21 cellular contexts compared by ENCODE assay signal in genomic region chr1:950268-950667, GRCh38. TPM values are rescaled to one million over a fixed set of nuclear protein-coding genes. Genes with fewer than 3 reads are reported as not detected.
A peak's percentile ranks its signal among the peaks of the same experiment; 100 is the strongest.
DNase-seq lines count a peak whose midpoint lies in the region; ATAC-seq, FAIRE-seq and TF ChIP-seq lines count a peak whose summit lies in the region.
"Had no signal": no experiment of that assay in that cellular context is flagged by ENCODE, and none has a peak within 500 bp of the region (broad histone marks: within the 10 kb centered on the region; RNA-seq: fewer than 3 reads in every experiment).

No MANE protein-coding gene starts in this region.

- H2AFZ ChIP-seq in HepG2 (ENCODE audit: low read length) (no peak overlapping the region), trophoblast cell (ENCODE audit: insufficient read depth, low read length, poor library complexity) (no peak overlapping the region)

- WGBS in HepG2 (ENCODE audit: low lambda C conversion rate): 98% methylated on average over 5 of the region's 9 CpGs
- WGBS in right lobe of liver (ENCODE audit: insufficient coverage, low coverage, low lambda C conversion rate, missing lambda C conversion rate): 83% methylated on average over 1 of the region's 9 CpGs
- WGBS in trophoblast cell (ENCODE audit: extremely low coverage, insufficient coverage, insufficient read length): no CpG with 5 or more reads among the region's 9 CpGs
- WGBS in heart left ventricle, 4 donors: 85 to 94% (median 91%) methylated on average over 9 of the region's 9 CpGs

- no peak for TF ChIP-seq RAD21 in HepG2 (CRISPR knock-in tag; IDR thresholded peaks at IDR 0.05)

- H4K91ac ChIP-seq in trophoblast cell (ENCODE audit: low read depth, low read length): no peak overlapping the region

- H3K4me1 Mint-ChIP-seq in endothelial cell (ENCODE audit: unreplicated experiment): no peaks in the 10 kb centered on the region

- no peak overlapping the region for H3K18ac ChIP-seq in trophoblast cell (ENCODE audit: low read length)

- peak overlapping the region; percentile 69 for H3K4me3 Mint-ChIP-seq in endothelial cell (ENCODE audit: unreplicated experiment)
- H3K4me3 Mint-ChIP-seq: CD14-positive monocyte; CD8-positive, alpha-beta T cell had no signal

- intact Hi-C loops in HepG2 (cut with micrococcal nuclease; ENCODE audit: unreplicated experiment) (no loop called here), right lobe of liver (cut with DNase I) (no loop called here), heart left ventricle (cut with DNase I) (loop anchor here in 2 of 10 donors (5.0 to 10.0 kb wide), 2 partner anchors 38 to 45 kb away; no protein-coding TSS in a partner anchor)

- H4K12ac ChIP-seq in trophoblast cell (ENCODE audit: low read depth, low read length): no peak overlapping the region

- no peak overlapping the region for H3K4ac ChIP-seq in trophoblast cell (ENCODE audit: low read depth, low read length)

- H3K23ac ChIP-seq in trophoblast cell (ENCODE audit: low read length): peak overlapping the region; percentile 18

- no peaks in the 10 kb centered on the region for H3K79me2 ChIP-seq in HepG2 (ENCODE audit: insufficient read depth, low read length)
- no peaks in the 10 kb centered on the region for H3K79me2 ChIP-seq in trophoblast cell (ENCODE audit: control insufficient read depth, insufficient read depth, low read length, poor library complexity)

- H4K20me1 ChIP-seq in HepG2 (ENCODE audit: insufficient read depth, low read length): peaks cover 3% of the 10 kb centered on the region; the same call in 1 of the 2 replicates

- H3K36me3 Mint-ChIP-seq in endothelial cell (ENCODE audit: low read depth, unreplicated experiment): peaks cover 40% of the 10 kb centered on the region

- H3K4me3 ChIP-seq in HepG2 (replicated peaks in 1 of 3; ENCODE audit: insufficient read depth in 1 of 3, low read depth in 2 of 3, low read length in 3 of 3) (no peak overlapping the region), right lobe of liver (no peak overlapping the region), trophoblast cell (ENCODE audit: low read depth, low read length) (peak overlapping the region; percentile 33), heart left ventricle (no peak overlapping the region)

- H3K27ac Mint-ChIP-seq in endothelial cell (ENCODE audit: unreplicated experiment): no peak overlapping the region
- H3K27ac Mint-ChIP-seq: CD8-positive, alpha-beta T cell had no signal

- TF ChIP-seq CTCF in HepG2 (CRISPR knock-in tag; IDR thresholded peaks at IDR 0.05) (no peak), right lobe of liver (IDR thresholded peaks at IDR 0.05) (no peak), endothelial cell (IDR thresholded peaks at IDR 0.05; ENCODE audit: unreplicated experiment) (no peak), heart left ventricle (IDR thresholded peaks at IDR 0.05) (no peak)

- peaks cover 14% of the 10 kb centered on the region for H3K27me3 Mint-ChIP-seq in endothelial cell (ENCODE audit: unreplicated experiment)

- H3K79me1 ChIP-seq in trophoblast cell (ENCODE audit: low read length): no peaks in the 10 kb centered on the region

- H3K27ac ChIP-seq in HepG2 (ENCODE audit: extremely low read length, insufficient read depth, low read length): no peak overlapping the region
- H3K27ac ChIP-seq in right lobe of liver: no peak overlapping the region
- no peak overlapping the region for H3K27ac ChIP-seq in trophoblast cell (ENCODE audit: low read depth, low read length)
- H3K27ac ChIP-seq in heart left ventricle: no peak overlapping the region
- H3K27ac ChIP-seq: 22Rv1 had no signal

- FAIRE-seq in HepG2 (lab: Jason Lieb, UNC): no peak
- FAIRE-seq: D721Med, G401.6, GM19239 had no signal

- H3K14ac ChIP-seq in trophoblast cell (ENCODE audit: low read length): no peak overlapping the region

- H3K36me3 ChIP-seq in HepG2 (replicated peaks in 1 of 2; ENCODE audit: control insufficient read depth in 1 of 2, insufficient read depth in 2 of 2, low read length in 2 of 2): peaks cover 49 to 88% of the 10 kb centered on the region in 2 experiments
- H3K36me3 ChIP-seq in right lobe of liver: peaks cover 0 to 59% (median 18%) of the 10 kb centered on the region in 4 donors
- H3K36me3 ChIP-seq in trophoblast cell (ENCODE audit: control insufficient read depth in 1 of 2, insufficient read depth in 2 of 2, low read length in 2 of 2): peaks cover 95 to 96% of the 10 kb centered on the region in 2 experiments
- H3K36me3 ChIP-seq in heart left ventricle: peaks cover 0 to 99% (median 91%) of the 10 kb centered on the region in 9 donors

- no peak overlapping the region for H4K8ac ChIP-seq in trophoblast cell (ENCODE audit: low read depth, low read length)

- H2BK5ac ChIP-seq in trophoblast cell (ENCODE audit: low read depth, low read length, poor library complexity): no peak overlapping the region

- H3K4me1 ChIP-seq in HepG2 (ENCODE audit: insufficient read depth, low read length) (no peaks in the 10 kb centered on the region), right lobe of liver (no peaks in the 10 kb centered on the region), trophoblast cell (ENCODE audit: control insufficient read depth in 1 of 2, insufficient read depth in 2 of 2, low read length in 2 of 2) (no peaks in the 10 kb centered on the region), heart left ventricle (no peaks in the 10 kb centered on the region)

- POLR2A ChIA-PET in HepG2 (lab: Yijun Ruan, JAX): no interaction called here

- ATAC-seq in HepG2: no peak
- no peak for ATAC-seq in right lobe of liver
- ATAC-seq in HG02642 (IDR thresholded peaks at IDR 0.05; ENCODE audit: poor library complexity, unreplicated experiment): no peak
- no peak for ATAC-seq in heart left ventricle
- ATAC-seq: CD8-positive, alpha-beta T cell had no signal

- no peaks in the 10 kb centered on the region for H3K27me3 ChIP-seq in HepG2 (ENCODE audit: control insufficient read depth in 1 of 2, insufficient read depth in 2 of 2, low read length in 2 of 2)
- no peaks in the 10 kb centered on the region for H3K27me3 ChIP-seq in right lobe of liver
- no peaks in the 10 kb centered on the region for H3K27me3 ChIP-seq in trophoblast cell (ENCODE audit: insufficient read depth, low read length)
- H3K27me3 ChIP-seq in heart left ventricle: no peaks in the 10 kb centered on the region

- H2BK120ac ChIP-seq in trophoblast cell (ENCODE audit: insufficient read depth, low read length, poor library complexity): no peak overlapping the region

- TF ChIP-seq EP300 in HepG2 (IDR thresholded peaks at IDR 0.05; ENCODE audit: low read depth in 2 of 2, low read length in 2 of 2) (no peak), HepG2 (CRISPR knock-in tag; IDR thresholded peaks at IDR 0.05; ENCODE audit: borderline replicate concordance) (no peak)

- in situ Hi-C loops in HepG2 (cut with HindIII; ENCODE audit: extremely low pct_ligation_motif_present, low pct_unique_long_range_greater_than_20kb): no loop called here

- H2BK12ac ChIP-seq in trophoblast cell (ENCODE audit: low read length): no peak overlapping the region

- H3K9ac ChIP-seq in HepG2 (ENCODE audit: insufficient read depth, low read depth, low read length) (no peak overlapping the region), trophoblast cell (ENCODE audit: low read length) (no peak overlapping the region)

- DNase-seq in HepG2 (ENCODE audit: low spot score): no peak
- no peak for DNase-seq in right lobe of liver
- no peak for DNase-seq in endothelial cell (ENCODE audit: low spot score)
- no peak for DNase-seq in trophoblast cell
- no peak for DNase-seq in heart left ventricle
- DNase-seq: CD8-positive, alpha-beta T cell; COR-L47; DMS153; DMS79 treated with DMSO at 0.1 percent for 48 hours; EL; GOT3; HCEC 1CT had no signal

- H3K9me3 ChIP-seq in HepG2 (ENCODE audit: low read length) (no peaks in the 10 kb centered on the region), right lobe of liver (no peaks in the 10 kb centered on the region), trophoblast cell (ENCODE audit: insufficient read depth, low read depth, low read length) (peaks cover 6% of the 10 kb centered on the region), heart left ventricle (no peaks in the 10 kb centered on the region)

- peak in 1 of 2 experiments; percentile 38; a peak in 1 of 4 replicates for TF ChIP-seq POLR2A in HepG2 (IDR thresholded peaks at IDR 0.05; ENCODE audit: insufficient read depth in 1 of 2, low read depth in 2 of 2, low read length in 2 of 2)
- no peak for TF ChIP-seq POLR2A in right lobe of liver (IDR thresholded peaks at IDR 0.05)
- TF ChIP-seq POLR2A in heart left ventricle (IDR thresholded peaks at IDR 0.05): no peak

- no peak overlapping the region for H2AK5ac ChIP-seq in trophoblast cell (ENCODE audit: low read length)

- no peak overlapping the region for H3K4me2 ChIP-seq in HepG2 (ENCODE audit: low read depth, low read length)
- no peak overlapping the region for H3K4me2 ChIP-seq in trophoblast cell (ENCODE audit: low read length)

- CTCF ChIA-PET in HepG2 (lab: Yijun Ruan, JAX; ENCODE audit: low intra/inter-chr PET ratio, low total read pairs): no interaction called here

- BruUV-seq in HepG2 (replicated peaks; lab: Mats Ljungman, UMichigan): no TSS peak

- no peaks in the 10 kb centered on the region for H3K9me3 Mint-ChIP-seq in endothelial cell (ENCODE audit: unreplicated experiment)
- H3K9me3 Mint-ChIP-seq: CD14-positive monocyte; CD8-positive, alpha-beta T cell had no signal

RNA-seq across cellular contexts. Expression of gene NOC2L, which starts 8.8 kb away (rescaled TPM):
- 91.6 and 103 TPM in 2 replicates for total RNA-seq in HepG2 (2016; rRNA removed; fragmentation: Illumina TruSeq; extraction: Trizol)
- total RNA-seq in HepG2 (2016; cell fraction: cytosol; rRNA removed; fragmentation: Illumina TruSeq; extraction: Trizol; ENCODE audit: low read depth): 14.1 and 16.1 TPM in 2 replicates
- 81.2 and 109 TPM in 2 replicates for total RNA-seq in HepG2 (2016; cell fraction: insoluble cytoplasmic fraction; rRNA removed; fragmentation: Illumina TruSeq; extraction: Trizol)
- total RNA-seq in HepG2 (2016; cell fraction: membrane; rRNA removed; fragmentation: Illumina TruSeq; extraction: Trizol): 22.9 and 27.1 TPM in 2 replicates
- 53.2 and 63.8 TPM in 2 replicates for total RNA-seq in HepG2 (2016; cell fraction: nucleus; rRNA removed; fragmentation: Illumina TruSeq; extraction: Trizol)
- 32.0 and 40.5 TPM in 2 replicates for polyA plus RNA-seq in HepG2 (2011; rRNA removed)
- 33.6 and 44.6 TPM in 2 replicates for polyA plus RNA-seq in HepG2 (2011; cell fraction: cytosol; rRNA removed)
- polyA plus RNA-seq in HepG2 (2011; cell fraction: nucleus; rRNA removed): 85.2 and 96.0 TPM in 2 replicates
- polyA plus RNA-seq in HepG2 (2012): 41.8 and 44.3 TPM in 2 replicates
- polyA plus RNA-seq in HepG2 (2016; cell fraction: cytosol; fragmentation: Illumina TruSeq; extraction: Trizol; ENCODE audit: low read depth): 5.1 and 6.4 TPM in 2 replicates
- polyA plus RNA-seq in HepG2 (2016; cell fraction: insoluble cytoplasmic fraction; fragmentation: Illumina TruSeq; extraction: Trizol; ENCODE audit: low read depth): 69.1 and 81.1 TPM in 2 replicates
- polyA plus RNA-seq in HepG2 (2016; cell fraction: membrane; fragmentation: Illumina TruSeq; extraction: Trizol; ENCODE audit: low read depth): 9.8 and 11.1 TPM in 2 replicates
- 108 and 110 TPM in 2 replicates for polyA plus RNA-seq in HepG2 (2016; cell fraction: nucleus; fragmentation: Illumina TruSeq; extraction: Trizol; ENCODE audit: insufficient read depth, low read depth)
- 118 and 166 TPM in 2 replicates for polyA minus RNA-seq in HepG2 (2011; rRNA and poly(A)+ RNA removed; ENCODE audit: low replicate concordance)
- 43.1 and 44.0 TPM in 2 replicates for polyA minus RNA-seq in HepG2 (2011; cell fraction: cytosol; rRNA and poly(A)+ RNA removed)
- 18.8 and 20.1 TPM in 2 replicates for polyA minus RNA-seq in HepG2 (2011; cell fraction: nucleus; rRNA and poly(A)+ RNA removed)
- 10 to 100 TPM; 28.9 to 36.8 (median 30.2) TPM for total RNA-seq in right lobe of liver
- total RNA-seq in endothelial cell (ENCODE audit: unreplicated experiment): 56.5 TPM
- 41.5 and 42.0 TPM in 2 replicates for polyA plus RNA-seq in trophoblast cell (2013)
- 10 to 100 TPM; 36.0 to 63.6 (median 43.3) TPM for total RNA-seq in heart left ventricle
- polyA plus RNA-seq in heart left ventricle: 10 to 100 TPM; 55.1 to 85.3 TPM

RNA-seq across cellular contexts. Expression of gene KLHL17, which starts 10.1 kb away (rescaled TPM):
- total RNA-seq in HepG2 (2016; rRNA removed; fragmentation: Illumina TruSeq; extraction: Trizol) (2.8 and 9.3 TPM in 2 replicates), right lobe of liver (1 to 10 TPM; 1.9 to 6.7 (median 4.3) TPM), endothelial cell (ENCODE audit: unreplicated experiment) (18.7 TPM), heart left ventricle (1 to 10 TPM; 1.6 to 6.8 (median 4.7) TPM)
- total RNA-seq in HepG2 (2016; cell fraction: cytosol; rRNA removed; fragmentation: Illumina TruSeq; extraction: Trizol; ENCODE audit: low read depth): 4.5 and 5.0 TPM in 2 replicates
- 2.4 and 10.3 TPM in 2 replicates for total RNA-seq in HepG2 (2016; cell fraction: insoluble cytoplasmic fraction; rRNA removed; fragmentation: Illumina TruSeq; extraction: Trizol)
- 2.6 and 2.8 TPM in 2 replicates for total RNA-seq in HepG2 (2016; cell fraction: membrane; rRNA removed; fragmentation: Illumina TruSeq; extraction: Trizol)
- total RNA-seq in HepG2 (2016; cell fraction: nucleus; rRNA removed; fragmentation: Illumina TruSeq; extraction: Trizol): 14.8 and 15.9 TPM in 2 replicates
- polyA plus RNA-seq in HepG2 (2011; rRNA removed) (24.7 and 31.4 TPM in 2 replicates), heart left ventricle (1 to 10 TPM; 5.4 to 5.5 TPM)
- 6.8 and 12.3 TPM in 2 replicates for polyA plus RNA-seq in HepG2 (2011; cell fraction: cytosol; rRNA removed)
- 590 and 778 TPM in 2 replicates for polyA plus RNA-seq in HepG2 (2011; cell fraction: nucleus; rRNA removed)
- polyA plus RNA-seq in HepG2 (2012): 11.7 and 19.1 TPM in 2 replicates
- polyA plus RNA-seq in HepG2 (2016; cell fraction: cytosol; fragmentation: Illumina TruSeq; extraction: Trizol; ENCODE audit: low read depth): 1.1 and 1.3 TPM in 2 replicates
- polyA plus RNA-seq in HepG2 (2016; cell fraction: insoluble cytoplasmic fraction; fragmentation: Illumina TruSeq; extraction: Trizol; ENCODE audit: low read depth): 3.4 and 3.7 TPM in 2 replicates
- polyA plus RNA-seq in HepG2 (2016; cell fraction: membrane; fragmentation: Illumina TruSeq; extraction: Trizol; ENCODE audit: low read depth): 1.9 and 2.4 TPM in 2 replicates
- 71.9 and 74.8 TPM in 2 replicates for polyA plus RNA-seq in HepG2 (2016; cell fraction: nucleus; fragmentation: Illumina TruSeq; extraction: Trizol; ENCODE audit: insufficient read depth, low read depth)
- polyA minus RNA-seq in HepG2 (2011; rRNA and poly(A)+ RNA removed; ENCODE audit: low replicate concordance): 4.3 and 19.5 TPM in 2 replicates
- polyA minus RNA-seq in HepG2 (2011; cell fraction: cytosol; rRNA and poly(A)+ RNA removed): 4.6 and 4.9 TPM in 2 replicates
- polyA minus RNA-seq in HepG2 (2011; cell fraction: nucleus; rRNA and poly(A)+ RNA removed): 24.9 and 31.0 TPM in 2 replicates
- 18.1 and 18.5 TPM in 2 replicates for polyA plus RNA-seq in trophoblast cell (2013)

RNA-seq across cellular contexts. Expression of gene PLEKHN1, which starts 16.0 kb away (rescaled TPM):
- total RNA-seq in HepG2 (2016; rRNA removed; fragmentation: Illumina TruSeq; extraction: Trizol) (0.21 and 0.42 TPM in 2 replicates), right lobe of liver (1 to 10 TPM in 1 of 6 experiments, under 1 TPM in 4, not detected in 1; 0.11 to 2.4 (median 0.26) TPM), endothelial cell (ENCODE audit: unreplicated experiment) (not detected), heart left ventricle (under 1 TPM in 2 of 9 donors, not detected in 7; 0.37 to 0.63 TPM)
- not detected in 2 replicates for total RNA-seq in HepG2 (2016; cell fraction: cytosol; rRNA removed; fragmentation: Illumina TruSeq; extraction: Trizol; ENCODE audit: low read depth)
- total RNA-seq in HepG2 (2016; cell fraction: insoluble cytoplasmic fraction; rRNA removed; fragmentation: Illumina TruSeq; extraction: Trizol): 0.31 and 0.48 TPM in 2 replicates
- 0.15 and 0.17 TPM in 2 replicates for total RNA-seq in HepG2 (2016; cell fraction: membrane; rRNA removed; fragmentation: Illumina TruSeq; extraction: Trizol)
- total RNA-seq in HepG2 (2016; cell fraction: nucleus; rRNA removed; fragmentation: Illumina TruSeq; extraction: Trizol): 0.59 and 0.63 TPM in 2 replicates
- polyA plus RNA-seq in HepG2 (2011; rRNA removed) (0.58 and 0.59 TPM in 2 replicates), heart left ventricle (under 1 TPM; 0.15 TPM)
- 0.13 and 0.23 TPM in 2 replicates for polyA plus RNA-seq in HepG2 (2011; cell fraction: cytosol; rRNA removed)
- 13.2 and 15.5 TPM in 2 replicates for polyA plus RNA-seq in HepG2 (2011; cell fraction: nucleus; rRNA removed)
- 0.51 and 0.55 TPM in 2 replicates for polyA plus RNA-seq in HepG2 (2012)
- 0.05 and 0.09 TPM in 2 replicates for polyA plus RNA-seq in HepG2 (2016; cell fraction: cytosol; fragmentation: Illumina TruSeq; extraction: Trizol; ENCODE audit: low read depth)
- polyA plus RNA-seq in HepG2 (2016; cell fraction: insoluble cytoplasmic fraction; fragmentation: Illumina TruSeq; extraction: Trizol; ENCODE audit: low read depth): 0.29 and 0.48 TPM in 2 replicates
- 0.13 and 0.29 TPM in 2 replicates for polyA plus RNA-seq in HepG2 (2016; cell fraction: membrane; fragmentation: Illumina TruSeq; extraction: Trizol; ENCODE audit: low read depth)
- 2.6 and 2.7 TPM in 2 replicates for polyA plus RNA-seq in HepG2 (2016; cell fraction: nucleus; fragmentation: Illumina TruSeq; extraction: Trizol; ENCODE audit: insufficient read depth, low read depth)
- polyA minus RNA-seq in HepG2 (2011; rRNA and poly(A)+ RNA removed; ENCODE audit: low replicate concordance): 0.26 and 0.54 TPM in 2 replicates
- 0.53 TPM in 1 of 2 replicates, not detected in the other for polyA minus RNA-seq in HepG2 (2011; cell fraction: cytosol; rRNA and poly(A)+ RNA removed)
- polyA minus RNA-seq in HepG2 (2011; cell fraction: nucleus; rRNA and poly(A)+ RNA removed): 1.8 and 1.9 TPM in 2 replicates
- polyA plus RNA-seq in trophoblast cell (2013): 1.9 and 2.1 TPM in 2 replicates
- total RNA-seq: A673 had no signal

RNA-seq across cellular contexts. Expression of gene SAMD11, which starts 26.5 kb away (rescaled TPM):
- total RNA-seq in HepG2 (2016; rRNA removed; fragmentation: Illumina TruSeq; extraction: Trizol) (0.11 TPM in 1 of 2 replicates, not detected in the other), right lobe of liver (1 to 10 TPM; 2.1 to 4.3 (median 3.7) TPM), endothelial cell (ENCODE audit: unreplicated experiment) (not detected), heart left ventricle (1 to 10 TPM in 4 of 9 donors, under 1 TPM in 5; 0.38 to 3.2 (median 0.96) TPM)
- total RNA-seq in HepG2 (2016; cell fraction: cytosol; rRNA removed; fragmentation: Illumina TruSeq; extraction: Trizol; ENCODE audit: low read depth): not detected in 2 replicates
- 0.13 TPM in 1 of 2 replicates, not detected in the other for total RNA-seq in HepG2 (2016; cell fraction: insoluble cytoplasmic fraction; rRNA removed; fragmentation: Illumina TruSeq; extraction: Trizol)
- total RNA-seq in HepG2 (2016; cell fraction: membrane; rRNA removed; fragmentation: Illumina TruSeq; extraction: Trizol): not detected in 2 replicates
- not detected in 2 replicates for total RNA-seq in HepG2 (2016; cell fraction: nucleus; rRNA removed; fragmentation: Illumina TruSeq; extraction: Trizol)
- polyA plus RNA-seq in HepG2 (2011; rRNA removed) (0.09 TPM in 1 of 2 replicates, not detected in the other), heart left ventricle (1 to 10 TPM in 1 of 2 donors, under 1 TPM in 1; 0.54 to 1.3 TPM)
- 0.09 and 0.24 TPM in 2 replicates for polyA plus RNA-seq in HepG2 (2011; cell fraction: cytosol; rRNA removed)
- polyA plus RNA-seq in HepG2 (2011; cell fraction: nucleus; rRNA removed): 0.10 and 0.37 TPM in 2 replicates
- polyA plus RNA-seq in HepG2 (2012): not detected in 2 replicates
- not detected in 2 replicates for polyA plus RNA-seq in HepG2 (2016; cell fraction: cytosol; fragmentation: Illumina TruSeq; extraction: Trizol; ENCODE audit: low read depth)
- polyA plus RNA-seq in HepG2 (2016; cell fraction: insoluble cytoplasmic fraction; fragmentation: Illumina TruSeq; extraction: Trizol; ENCODE audit: low read depth): not detected in 2 replicates
- polyA plus RNA-seq in HepG2 (2016; cell fraction: membrane; fragmentation: Illumina TruSeq; extraction: Trizol; ENCODE audit: low read depth): not detected in 2 replicates
- not detected in 2 replicates for polyA plus RNA-seq in HepG2 (2016; cell fraction: nucleus; fragmentation: Illumina TruSeq; extraction: Trizol; ENCODE audit: insufficient read depth, low read depth)
- polyA minus RNA-seq in HepG2 (2011; rRNA and poly(A)+ RNA removed; ENCODE audit: low replicate concordance): 19.7 TPM in 1 of 2 replicates, not detected in the other
- polyA minus RNA-seq in HepG2 (2011; cell fraction: cytosol; rRNA and poly(A)+ RNA removed): 0.99 and 1.4 TPM in 2 replicates
- 1.2 TPM in 1 of 2 replicates, not detected in the other for polyA minus RNA-seq in HepG2 (2011; cell fraction: nucleus; rRNA and poly(A)+ RNA removed)
- 16.6 and 18.4 TPM in 2 replicates for polyA plus RNA-seq in trophoblast cell (2013)
- total RNA-seq: CD8-positive, alpha-beta T cell; HT-29 had no signal
- polyA plus RNA-seq: CD14-positive monocyte had no signal

RNA-seq across cellular contexts. Expression of gene PERM1, which starts 31.6 kb away (rescaled TPM):
- 0.04 TPM in 1 of 2 replicates, not detected in the other for total RNA-seq in HepG2 (2016; rRNA removed; fragmentation: Illumina TruSeq; extraction: Trizol)
- total RNA-seq in HepG2 (2016; cell fraction: cytosol; rRNA removed; fragmentation: Illumina TruSeq; extraction: Trizol; ENCODE audit: low read depth): not detected in 2 replicates
- not detected in 2 replicates for total RNA-seq in HepG2 (2016; cell fraction: insoluble cytoplasmic fraction; rRNA removed; fragmentation: Illumina TruSeq; extraction: Trizol)
- not detected in 2 replicates for total RNA-seq in HepG2 (2016; cell fraction: membrane; rRNA removed; fragmentation: Illumina TruSeq; extraction: Trizol)
- total RNA-seq in HepG2 (2016; cell fraction: nucleus; rRNA removed; fragmentation: Illumina TruSeq; extraction: Trizol): not detected in 2 replicates
- polyA plus RNA-seq in HepG2 (2011; rRNA removed): 0.29 and 0.38 TPM in 2 replicates
- 0.17 and 0.32 TPM in 2 replicates for polyA plus RNA-seq in HepG2 (2011; cell fraction: cytosol; rRNA removed)
- 2.3 and 2.6 TPM in 2 replicates for polyA plus RNA-seq in HepG2 (2011; cell fraction: nucleus; rRNA removed)
- 0.44 TPM in 2 replicates for polyA plus RNA-seq in HepG2 (2012)
- not detected in 2 replicates for polyA plus RNA-seq in HepG2 (2016; cell fraction: cytosol; fragmentation: Illumina TruSeq; extraction: Trizol; ENCODE audit: low read depth)
- not detected in 2 replicates for polyA plus RNA-seq in HepG2 (2016; cell fraction: insoluble cytoplasmic fraction; fragmentation: Illumina TruSeq; extraction: Trizol; ENCODE audit: low read depth)
- polyA plus RNA-seq in HepG2 (2016; cell fraction: membrane; fragmentation: Illumina TruSeq; extraction: Trizol; ENCODE audit: low read depth): not detected in 2 replicates
- not detected in 2 replicates for polyA plus RNA-seq in HepG2 (2016; cell fraction: nucleus; fragmentation: Illumina TruSeq; extraction: Trizol; ENCODE audit: insufficient read depth, low read depth)
- polyA minus RNA-seq in HepG2 (2011; rRNA and poly(A)+ RNA removed; ENCODE audit: low replicate concordance): 0.09 and 2.7 TPM in 2 replicates
- polyA minus RNA-seq in HepG2 (2011; cell fraction: cytosol; rRNA and poly(A)+ RNA removed): 0.44 and 0.59 TPM in 2 replicates
- polyA minus RNA-seq in HepG2 (2011; cell fraction: nucleus; rRNA and poly(A)+ RNA removed): 0.99 and 1.2 TPM in 2 replicates
- under 1 TPM in 4 of 6 experiments, not detected in 2; 0.18 to 0.46 (median 0.28) TPM for total RNA-seq in right lobe of liver
- total RNA-seq in endothelial cell (ENCODE audit: unreplicated experiment): not detected
- polyA plus RNA-seq in trophoblast cell (2013): not detected in 2 replicates
- 100 to 1,000 TPM in 6 of 9 donors, 10 to 100 TPM in 3; 52.8 to 149 (median 104) TPM for total RNA-seq in heart left ventricle
- polyA plus RNA-seq in heart left ventricle: 100 to 1,000 TPM in 1 of 2 donors, 10 to 100 TPM in 1; 53.3 to 353 TPM
- total RNA-seq: A673 had no signal
- polyA plus RNA-seq: BJ, CD14-positive monocyte had no signal
